Comparison of ENCODE assay signal across 1 cellular context in genomic region chr2:120544522-120544921, GRCh38.
TF ChIP-seq lines count a peak whose summit lies in the region.

No MANE protein-coding gene starts in this region.

TF ChIP-seq in IMR-90, 13 proteins besides CTCF, POLR2A, EP300 and RAD21:
- TF ChIP-seq, protein P1, sequence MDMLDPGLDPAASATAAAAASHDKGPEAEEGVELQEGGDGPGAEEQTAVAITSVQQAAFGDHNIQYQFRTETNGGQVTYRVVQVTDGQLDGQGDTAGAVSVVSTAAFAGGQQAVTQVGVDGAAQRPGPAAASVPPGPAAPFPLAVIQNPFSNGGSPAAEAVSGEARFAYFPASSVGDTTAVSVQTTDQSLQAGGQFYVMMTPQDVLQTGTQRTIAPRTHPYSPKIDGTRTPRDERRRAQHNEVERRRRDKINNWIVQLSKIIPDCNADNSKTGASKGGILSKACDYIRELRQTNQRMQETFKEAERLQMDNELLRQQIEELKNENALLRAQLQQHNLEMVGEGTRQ (IDR thresholded peaks at IDR 0.05; ENCODE audit: low read depth, low read length), result no peak
- no peak for TF ChIP-seq FOS (IDR thresholded peaks at IDR 0.05; ENCODE audit: low read depth, low read length)
- no peak for TF ChIP-seq BHLHE40 (IDR thresholded peaks at IDR 0.05; ENCODE audit: low read depth, low read length)
- no peak for TF ChIP-seq RCOR1 (IDR thresholded peaks at IDR 0.05; ENCODE audit: insufficient replicate concordance, low read length)
- no peak for TF ChIP-seq MAFK (IDR thresholded peaks at IDR 0.05; ENCODE audit: low read depth, low read length)
- TF ChIP-seq MXI1 (IDR thresholded peaks at IDR 0.05; ENCODE audit: borderline replicate concordance, low read depth, low read length), result no peak
- TF ChIP-seq CHD1 (IDR thresholded peaks at IDR 0.05; ENCODE audit: low read depth, low read length), result no peak
- TF ChIP-seq RFX5 (IDR thresholded peaks at IDR 0.05; ENCODE audit: low read depth, low read length), result no peak
- no peak for TF ChIP-seq NFE2L2 (IDR thresholded peaks at IDR 0.05; ENCODE audit: low read depth, low read length)
- TF ChIP-seq, protein P2, sequence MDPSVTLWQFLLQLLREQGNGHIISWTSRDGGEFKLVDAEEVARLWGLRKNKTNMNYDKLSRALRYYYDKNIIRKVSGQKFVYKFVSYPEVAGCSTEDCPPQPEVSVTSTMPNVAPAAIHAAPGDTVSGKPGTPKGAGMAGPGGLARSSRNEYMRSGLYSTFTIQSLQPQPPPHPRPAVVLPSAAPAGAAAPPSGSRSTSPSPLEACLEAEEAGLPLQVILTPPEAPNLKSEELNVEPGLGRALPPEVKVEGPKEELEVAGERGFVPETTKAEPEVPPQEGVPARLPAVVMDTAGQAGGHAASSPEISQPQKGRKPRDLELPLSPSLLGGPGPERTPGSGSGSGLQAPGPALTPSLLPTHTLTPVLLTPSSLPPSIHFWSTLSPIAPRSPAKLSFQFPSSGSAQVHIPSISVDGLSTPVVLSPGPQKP (IDR thresholded peaks at IDR 0.05; ENCODE audit: borderline replicate concordance, low read depth, low read length), result no peak
- TF ChIP-seq CEBPB (IDR thresholded peaks at IDR 0.05; ENCODE audit: low read depth, low read length), result no peak
- TF ChIP-seq SMC3 (IDR thresholded peaks at IDR 0.05; ENCODE audit: low read depth, low read length), result no peak
- TF ChIP-seq MAZ (IDR thresholded peaks at IDR 0.05; ENCODE audit: borderline replicate concordance, low read depth, low read length), result no peak
